8 cellular contexts compared by ENCODE assay signal in the genomic region with DNA sequence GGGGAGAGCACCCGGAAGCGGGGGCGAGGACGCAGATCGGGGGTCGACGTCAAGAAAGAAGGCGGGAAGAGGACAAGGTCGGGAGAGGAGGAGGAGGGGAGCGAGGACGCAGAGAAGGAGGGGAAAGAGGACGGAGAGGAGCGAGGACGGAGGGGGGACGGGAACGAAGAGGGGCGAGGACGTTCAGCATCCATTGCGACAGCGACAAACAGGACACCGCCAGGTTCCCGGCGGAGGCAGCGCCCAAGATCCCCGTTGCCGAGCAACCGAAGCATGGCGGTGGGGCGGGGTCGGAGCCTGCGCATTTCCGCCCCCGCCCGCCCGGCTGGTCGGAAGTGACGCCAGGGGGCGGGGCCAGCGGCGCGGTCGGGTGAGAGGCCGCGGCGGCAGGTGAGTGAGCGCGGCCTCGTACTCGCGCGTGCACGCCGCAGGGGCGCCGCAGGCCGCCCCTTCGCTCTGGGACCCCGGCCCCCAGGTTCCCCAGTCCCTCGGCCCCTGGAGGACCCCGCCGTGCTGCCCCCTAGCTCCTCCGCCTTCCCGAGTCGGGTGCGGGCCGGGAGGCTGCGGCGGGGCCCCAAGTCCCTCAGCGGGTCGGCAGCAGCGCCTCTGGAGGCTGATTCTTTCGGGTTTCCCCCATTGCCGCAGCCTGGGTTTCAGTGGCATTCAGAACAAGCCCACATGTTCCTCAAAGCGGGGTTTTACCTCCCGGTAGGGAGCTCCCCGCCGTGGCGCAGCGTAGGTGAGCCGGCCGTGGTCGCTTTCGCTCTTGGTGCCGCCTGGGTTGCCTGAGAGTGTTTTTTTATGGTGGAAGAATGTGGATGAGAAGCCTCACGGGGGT.
DNase-seq lines count a peak whose midpoint lies in the region; ATAC-seq lines count a peak whose summit lies in the region.

A gene with protein sequence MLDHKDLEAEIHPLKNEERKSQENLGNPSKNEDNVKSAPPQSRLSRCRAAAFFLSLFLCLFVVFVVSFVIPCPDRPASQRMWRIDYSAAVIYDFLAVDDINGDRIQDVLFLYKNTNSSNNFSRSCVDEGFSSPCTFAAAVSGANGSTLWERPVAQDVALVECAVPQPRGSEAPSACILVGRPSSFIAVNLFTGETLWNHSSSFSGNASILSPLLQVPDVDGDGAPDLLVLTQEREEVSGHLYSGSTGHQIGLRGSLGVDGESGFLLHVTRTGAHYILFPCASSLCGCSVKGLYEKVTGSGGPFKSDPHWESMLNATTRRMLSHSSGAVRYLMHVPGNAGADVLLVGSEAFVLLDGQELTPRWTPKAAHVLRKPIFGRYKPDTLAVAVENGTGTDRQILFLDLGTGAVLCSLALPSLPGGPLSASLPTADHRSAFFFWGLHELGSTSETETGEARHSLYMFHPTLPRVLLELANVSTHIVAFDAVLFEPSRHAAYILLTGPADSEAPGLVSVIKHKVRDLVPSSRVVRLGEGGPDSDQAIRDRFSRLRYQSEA (plus strand): TSS at position 354 of the 838 bp plus-strand sequence. CDS start 19,593 bp downstream, outside the sequence.

- H3K27ac ChIP-seq in cingulate gyrus (ENCODE audit: low read depth, low read length) (peak within 1 kb of the TSS; percentile 97), layer of hippocampus (ENCODE audit: low read depth, low read length) (peak within 1 kb of the TSS; percentile 96)

- H3K27me3 ChIP-seq in layer of hippocampus (ENCODE audit: control insufficient read depth, insufficient read depth, low read length) = no peaks in the 10 kb centered on the region

- ATAC-seq in GM19324 (IDR thresholded peaks at IDR 0.05; ENCODE audit: low FRiP score, unreplicated experiment) = peak; percentile 93
- peak; percentile 63 for ATAC-seq in HG03469 (IDR thresholded peaks at IDR 0.05; ENCODE audit: unreplicated experiment)

- peak; percentile 28 to 92 (median 79) for DNase-seq in C1 segment of cervical spinal cord (lab: John Stamatoyannopoulos, UW)
- DNase-seq in NCI-H524 treated with DMSO at 0.1 percent for 48 hours (lab: John Stamatoyannopoulos, UW) = peak; percentile 69
- peak; percentile 94 to 97 for DNase-seq in activated CD4-positive, alpha-beta T cell treated with anti-CD3 and anti-CD28 coated beads for 4 hours
- peak; percentile 94 to 97 for DNase-seq in stimulated activated CD4-positive, alpha-beta T cell treated with anti-CD3 and anti-CD28 coated beads, Interleukin-1b, Interleukin-23, amount 100 ng/mL, for 4 hours (ENCODE audit: low read depth in 2 of 2)

Comparison
In these comparisons a context has a peak if more than half of its experiments do, and no peak if none do; other contexts are left out.
1. Peak in every context shown above with its lines: DNase-seq, ATAC-seq and H3K27ac ChIP-seq.